In the genomic region with DNA sequence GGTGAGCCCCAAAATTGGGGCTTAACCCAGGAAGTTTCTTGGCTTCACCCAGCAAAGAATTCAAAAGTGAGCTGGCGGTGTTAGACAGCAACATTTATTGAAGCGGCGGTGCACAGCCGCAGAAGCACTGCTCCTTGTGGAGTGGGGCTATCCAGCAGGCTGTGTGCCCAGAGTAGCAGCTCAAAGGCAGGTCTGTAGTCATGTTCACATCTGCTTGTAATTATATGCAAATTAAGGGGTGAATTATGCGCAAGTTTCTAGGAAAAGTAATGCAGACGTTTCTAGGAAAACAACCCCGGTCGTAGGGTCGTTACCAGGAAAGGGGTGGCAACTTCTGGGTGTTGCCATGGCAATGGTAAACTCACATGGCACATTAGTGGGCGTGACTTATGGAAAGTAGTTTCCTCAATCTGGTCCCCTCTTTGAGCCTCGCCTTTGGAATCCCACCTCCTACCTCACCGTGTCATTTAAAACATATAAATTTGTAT, we compare ENCODE assay signal across 8 cellular contexts. TPM values are rescaled to one million over a fixed set of nuclear protein-coding genes. Genes with fewer than 3 reads are reported as not detected.
DNase-seq lines count a peak whose midpoint lies in the region; ATAC-seq and TF ChIP-seq lines count a peak whose summit lies in the region.

No MANE protein-coding gene starts in this region.

- no peaks in the 10 kb centered on the region for H3K79me2 ChIP-seq in SK-N-SH (ENCODE audit: insufficient read depth)

- peak overlapping the region; percentile 35 to 36 for H3K4me3 ChIP-seq in SK-N-SH (ENCODE audit: low read depth in 2 of 2, low read length in 1 of 2)

- no peaks in the 10 kb centered on the region for H3K9me3 ChIP-seq in SK-N-SH

- peak overlapping the region; percentile 46 to 51; a peak in 3 of 4 replicates for H3K27ac ChIP-seq in SK-N-SH (ENCODE audit: low read depth in 2 of 2, low read length in 1 of 2)

- POLR2A ChIA-PET in SK-N-SH (lab: Yijun Ruan, JAX): interaction anchor here (1.2 to 3.0 kb wide), 2 partner anchors 13 to 38 kb away, joined by 3 to 15 read pairs; a partner anchor contains a TSS

- H3F3A ChIP-seq in SK-N-SH (replicated peaks; ENCODE audit: insufficient read depth): no peaks in the 10 kb centered on the region

- H2AFZ ChIP-seq in SK-N-SH (ENCODE audit: low read depth): peak overlapping the region; percentile 57

- no peaks in the 10 kb centered on the region for H3K36me3 ChIP-seq in SK-N-SH (replicated peaks in 1 of 2; ENCODE audit: control insufficient read depth in 1 of 2, insufficient read depth in 2 of 2, low read length in 1 of 2)

- no peaks in the 10 kb centered on the region for H4K20me1 ChIP-seq in SK-N-SH (ENCODE audit: insufficient read depth)

- DNase-seq in CMK (ENCODE audit: low read depth): peak; percentile 88
- peak; percentile 83 for DNase-seq in SK-N-SH
- peak; percentile 66 to 75 for DNase-seq in activated naive CD4-positive, alpha-beta T cell treated with anti-CD3 and anti-CD28 coated beads, Interleukin-2, amount 50 U/mL, for 72 hours (ENCODE audit: low spot score in 2 of 2)
- peak; percentile 59 for DNase-seq in left ventricle myocardium superior
- peak; percentile 53 for DNase-seq in retina
- DNase-seq in NK-92 (lab: John Stamatoyannopoulos, UW; ENCODE audit: unreplicated experiment): no peak
- no peak for DNase-seq in NCI-H1092 treated with DMSO at 0.1 percent for 48 hours (lab: John Stamatoyannopoulos, UW)

- H3K9ac ChIP-seq in SK-N-SH: peak overlapping the region; percentile 37; the same call in 1 of the 2 replicates

- TF ChIP-seq EP300 in SK-N-SH (IDR thresholded peaks at IDR 0.05; ENCODE audit: borderline replicate concordance in 1 of 2, low read depth in 1 of 2, low read length in 1 of 2): no peak

- H3K9me2 ChIP-seq in SK-N-SH: no peaks in the 10 kb centered on the region

- 8% methylated on average over 12 of the region's 12 CpGs for WGBS in SK-N-SH (ENCODE audit: low lambda C conversion rate)

- H3K4me2 ChIP-seq in SK-N-SH: peak overlapping the region; percentile 68

- peaks cover 0 to 2% of the 10 kb centered on the region in 2 experiments; a peak in 1 of 4 replicates for H3K4me1 ChIP-seq in SK-N-SH (ENCODE audit: control insufficient read depth in 1 of 2, insufficient read depth in 2 of 2, low read depth in 1 of 2, low read length in 1 of 2)

- TF ChIP-seq CTCF in SK-N-SH (IDR thresholded peaks at IDR 0.05): no peak

- TF ChIP-seq RAD21 in SK-N-SH (IDR thresholded peaks at IDR 0.05; ENCODE audit: low read length): peak; percentile 39

- intact Hi-C loops in left ventricle myocardium superior (cut with micrococcal nuclease): no loop called here

- ATAC-seq in HG02938 (IDR thresholded peaks at IDR 0.05; ENCODE audit: unreplicated experiment) (peak; percentile 81), left ventricle myocardium superior (peak; percentile 88)
- peak; percentile 93 to 94 for ATAC-seq in activated naive CD4-positive, alpha-beta T cell treated with anti-CD3 and anti-CD28 coated beads, Interleukin-2, amount 50 U/mL, for 72 hours

- no peaks in the 10 kb centered on the region for H3K36me3 Mint-ChIP-seq in activated naive CD4-positive, alpha-beta T cell treated with anti-CD3 and anti-CD28 coated beads, Interleukin-2, amount 50 U/mL, for 72 hours

- H3K27me3 ChIP-seq in SK-N-SH (ENCODE audit: insufficient read depth): no peaks in the 10 kb centered on the region

- peaks cover 0 to 4% of the 10 kb centered on the region in 2 donors for H3K9me3 Mint-ChIP-seq in activated naive CD4-positive, alpha-beta T cell treated with anti-CD3 and anti-CD28 coated beads, Interleukin-2, amount 50 U/mL, for 72 hours

- CTCF ChIA-PET in SK-N-SH (lab: Yijun Ruan, JAX): interaction anchor here (1.0 to 1.5 kb wide), 4 partner anchors 9 to 59 kb away, joined by 3 read pairs; no protein-coding TSS in a partner anchor

- H3K27ac Mint-ChIP-seq in activated naive CD4-positive, alpha-beta T cell treated with anti-CD3 and anti-CD28 coated beads, Interleukin-2, amount 50 U/mL, for 72 hours: peak overlapping the region; percentile 90 to 95

TF ChIP-seq in SK-N-SH, 30 proteins besides CTCF, POLR2A, EP300 and RAD21 (continues in another document):
- TF ChIP-seq, protein P1, sequence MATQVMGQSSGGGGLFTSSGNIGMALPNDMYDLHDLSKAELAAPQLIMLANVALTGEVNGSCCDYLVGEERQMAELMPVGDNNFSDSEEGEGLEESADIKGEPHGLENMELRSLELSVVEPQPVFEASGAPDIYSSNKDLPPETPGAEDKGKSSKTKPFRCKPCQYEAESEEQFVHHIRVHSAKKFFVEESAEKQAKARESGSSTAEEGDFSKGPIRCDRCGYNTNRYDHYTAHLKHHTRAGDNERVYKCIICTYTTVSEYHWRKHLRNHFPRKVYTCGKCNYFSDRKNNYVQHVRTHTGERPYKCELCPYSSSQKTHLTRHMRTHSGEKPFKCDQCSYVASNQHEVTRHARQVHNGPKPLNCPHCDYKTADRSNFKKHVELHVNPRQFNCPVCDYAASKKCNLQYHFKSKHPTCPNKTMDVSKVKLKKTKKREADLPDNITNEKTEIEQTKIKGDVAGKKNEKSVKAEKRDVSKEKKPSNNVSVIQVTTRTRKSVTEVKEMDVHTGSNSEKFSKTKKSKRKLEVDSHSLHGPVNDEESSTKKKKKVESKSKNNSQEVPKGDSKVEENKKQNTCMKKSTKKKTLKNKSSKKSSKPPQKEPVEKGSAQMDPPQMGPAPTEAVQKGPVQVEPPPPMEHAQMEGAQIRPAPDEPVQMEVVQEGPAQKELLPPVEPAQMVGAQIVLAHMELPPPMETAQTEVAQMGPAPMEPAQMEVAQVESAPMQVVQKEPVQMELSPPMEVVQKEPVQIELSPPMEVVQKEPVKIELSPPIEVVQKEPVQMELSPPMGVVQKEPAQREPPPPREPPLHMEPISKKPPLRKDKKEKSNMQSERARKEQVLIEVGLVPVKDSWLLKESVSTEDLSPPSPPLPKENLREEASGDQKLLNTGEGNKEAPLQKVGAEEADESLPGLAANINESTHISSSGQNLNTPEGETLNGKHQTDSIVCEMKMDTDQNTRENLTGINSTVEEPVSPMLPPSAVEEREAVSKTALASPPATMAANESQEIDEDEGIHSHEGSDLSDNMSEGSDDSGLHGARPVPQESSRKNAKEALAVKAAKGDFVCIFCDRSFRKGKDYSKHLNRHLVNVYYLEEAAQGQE (IDR thresholded peaks at IDR 0.05; ENCODE audit: low read depth, low read length): peak; percentile 67; the same call in 1 of the 2 replicates
- TF ChIP-seq, protein P2, sequence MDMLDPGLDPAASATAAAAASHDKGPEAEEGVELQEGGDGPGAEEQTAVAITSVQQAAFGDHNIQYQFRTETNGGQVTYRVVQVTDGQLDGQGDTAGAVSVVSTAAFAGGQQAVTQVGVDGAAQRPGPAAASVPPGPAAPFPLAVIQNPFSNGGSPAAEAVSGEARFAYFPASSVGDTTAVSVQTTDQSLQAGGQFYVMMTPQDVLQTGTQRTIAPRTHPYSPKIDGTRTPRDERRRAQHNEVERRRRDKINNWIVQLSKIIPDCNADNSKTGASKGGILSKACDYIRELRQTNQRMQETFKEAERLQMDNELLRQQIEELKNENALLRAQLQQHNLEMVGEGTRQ (IDR thresholded peaks at IDR 0.05; ENCODE audit: borderline replicate concordance, low read depth, low read length): no peak
- TF ChIP-seq EZH2phosphoT487 (IDR thresholded peaks at IDR 0.05; ENCODE audit: borderline replicate concordance, low read depth) (no peak), TCF12 (IDR thresholded peaks at IDR 0.05) (peak; percentile 84), FOXJ3 (CRISPR knock-in tag; IDR thresholded peaks at IDR 0.05) (no peak), MEF2A (IDR thresholded peaks at IDR 0.05; ENCODE audit: borderline replicate concordance, low read depth) (no peak), SIN3A (IDR thresholded peaks at IDR 0.05; ENCODE audit: borderline replicate concordance, low read depth, low read length) (no peak), ELF1 (IDR thresholded peaks at IDR 0.05) (no peak), GATA2 (CRISPR knock-in tag; IDR thresholded peaks at IDR 0.05) (no peak), NFIC (IDR thresholded peaks at IDR 0.05; ENCODE audit: borderline replicate concordance) (no peak)
- TF ChIP-seq, protein P3, sequence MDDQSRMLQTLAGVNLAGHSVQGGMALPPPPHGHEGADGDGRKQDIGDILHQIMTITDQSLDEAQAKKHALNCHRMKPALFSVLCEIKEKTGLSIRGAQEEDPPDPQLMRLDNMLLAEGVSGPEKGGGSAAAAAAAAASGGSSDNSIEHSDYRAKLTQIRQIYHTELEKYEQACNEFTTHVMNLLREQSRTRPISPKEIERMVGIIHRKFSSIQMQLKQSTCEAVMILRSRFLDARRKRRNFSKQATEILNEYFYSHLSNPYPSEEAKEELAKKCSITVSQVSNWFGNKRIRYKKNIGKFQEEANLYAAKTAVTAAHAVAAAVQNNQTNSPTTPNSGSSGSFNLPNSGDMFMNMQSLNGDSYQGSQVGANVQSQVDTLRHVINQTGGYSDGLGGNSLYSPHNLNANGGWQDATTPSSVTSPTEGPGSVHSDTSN (IDR thresholded peaks at IDR 0.05): no peak
- TF ChIP-seq, protein P4, sequence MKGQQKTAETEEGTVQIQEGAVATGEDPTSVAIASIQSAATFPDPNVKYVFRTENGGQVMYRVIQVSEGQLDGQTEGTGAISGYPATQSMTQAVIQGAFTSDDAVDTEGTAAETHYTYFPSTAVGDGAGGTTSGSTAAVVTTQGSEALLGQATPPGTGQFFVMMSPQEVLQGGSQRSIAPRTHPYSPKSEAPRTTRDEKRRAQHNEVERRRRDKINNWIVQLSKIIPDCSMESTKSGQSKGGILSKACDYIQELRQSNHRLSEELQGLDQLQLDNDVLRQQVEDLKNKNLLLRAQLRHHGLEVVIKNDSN (IDR thresholded peaks at IDR 0.05; ENCODE audit: borderline replicate concordance, low read depth): no peak; the same call in 1 of the 2 replicates

RNA-seq across cellular contexts. Expression of a gene that starts 13.7 kb away (rescaled TPM):
- polyA plus RNA-seq in SK-N-SH (2012; rRNA removed): 23.6 and 28.3 TPM in 2 replicates
- polyA plus RNA-seq in SK-N-SH (2012; cell fraction: cytosol; rRNA removed): 32.5 and 37.1 TPM in 2 replicates
- 18.4 and 43.0 TPM in 2 replicates for polyA plus RNA-seq in SK-N-SH (2012; cell fraction: nucleus; rRNA removed)
- 10 to 100 TPM; 35.7 to 49.5 TPM for total RNA-seq in activated naive CD4-positive, alpha-beta T cell treated with anti-CD3 and anti-CD28 coated beads, Interleukin-2, amount 50 U/mL, for 72 hours
- 25.5 TPM for total RNA-seq in left ventricle myocardium superior

RNA-seq across cellular contexts. Expression of a gene that starts 52.0 kb away (rescaled TPM):
- 211 and 219 TPM in 2 replicates for polyA plus RNA-seq in SK-N-SH (2012; rRNA removed)
- 262 TPM in 2 replicates for polyA plus RNA-seq in SK-N-SH (2012; cell fraction: cytosol; rRNA removed)
- polyA plus RNA-seq in SK-N-SH (2012; cell fraction: nucleus; rRNA removed): 143 and 147 TPM in 2 replicates
- total RNA-seq in activated naive CD4-positive, alpha-beta T cell treated with anti-CD3 and anti-CD28 coated beads, Interleukin-2, amount 50 U/mL, for 72 hours: 1 to 10 TPM in 1 of 2 donors, not detected in 1; 2.1 TPM
- total RNA-seq in left ventricle myocardium superior: 143 TPM

Comparison
In these comparisons a context has a peak if more than half of its experiments do, and no peak if none do; other contexts are left out.
1. DNase-seq: peak in CMK (single experiment), SK-N-SH (single experiment), activated naive CD4-positive, alpha-beta T cell treated with anti-CD3 and anti-CD28 coated beads, Interleukin-2, amount 50 U/mL, for 72 hours (2 of 2), left ventricle myocardium superior (single experiment) and retina (single experiment); none in NK-92 (single experiment) and NCI-H1092 treated with DMSO at 0.1 percent for 48 hours (single experiment).
2. RNA of a gene that starts 52.0 kb away (total RNA-seq): 143 TPM in left ventricle myocardium superior (single experiment); 2.1 TPM in activated naive CD4-positive, alpha-beta T cell treated with anti-CD3 and anti-CD28 coated beads, Interleukin-2, amount 50 U/mL, for 72 hours; every median in the first group is over 10 times any median in the second.
3. Peak in every context shown above with its lines, with median percentiles within 50 percentile points of each other: ATAC-seq.